In the genomic region with DNA sequence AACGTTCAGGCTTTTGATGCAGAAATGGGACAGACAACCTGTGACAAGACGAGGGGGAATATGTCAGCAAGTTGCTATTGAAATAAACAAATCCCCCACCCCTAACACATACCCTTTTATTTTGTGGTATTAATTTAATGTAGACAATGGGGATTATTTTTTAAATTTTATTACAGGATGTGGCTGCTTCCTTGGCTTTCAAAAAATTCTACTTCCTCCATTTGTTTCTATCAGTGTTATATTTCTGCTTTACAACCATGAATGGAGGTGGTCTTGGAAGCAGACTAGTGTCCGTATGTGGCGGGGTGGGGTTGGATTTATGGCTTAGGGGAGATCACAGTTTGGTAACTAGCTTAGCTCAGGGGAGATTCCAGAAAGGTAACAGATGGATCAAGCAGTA, we compare ENCODE assay signal across 21 cellular contexts. TPM values are rescaled to one million over a fixed set of nuclear protein-coding genes. Genes with fewer than 3 reads are reported as not detected.
DNase-seq lines count a peak whose midpoint lies in the region; ATAC-seq and TF ChIP-seq lines count a peak whose summit lies in the region.
"Had no signal": no experiment of that assay in that cellular context is flagged by ENCODE, and none has a peak within 500 bp of the region (broad histone marks: within the 10 kb centered on the region; RNA-seq: fewer than 3 reads in every experiment).

No MANE protein-coding gene starts in this region.

- POLR2A ChIA-PET in activated B cell treated with CpG ODN at 0.5 μM for 24 hours (lab: Charles Lee) = no interaction called here
- POLR2A ChIA-PET in GM10248 (lab: Yijun Ruan, JAX) = no interaction called here

- no peaks in the 10 kb centered on the region for H3K9me3 Mint-ChIP-seq in activated T-cell treated with anti-CD3 and anti-CD28 coated beads, Interleukin-2, amount 50 U/mL, for 24 hours
- no peaks in the 10 kb centered on the region for H3K9me3 Mint-ChIP-seq in activated B cell treated with CpG ODN at 0.5 μM for 24 hours
- H3K9me3 Mint-ChIP-seq: CD8-positive, alpha-beta T cell had no signal

- peak overlapping the region; percentile 5 for H3K27ac Mint-ChIP-seq in activated T-cell treated with anti-CD3 and anti-CD28 coated beads, Interleukin-2, amount 50 U/mL, for 24 hours
- peak overlapping the region; percentile 1 for H3K27ac Mint-ChIP-seq in activated B cell treated with CpG ODN at 0.5 μM for 24 hours
- H3K27ac Mint-ChIP-seq: B cell; CD8-positive, alpha-beta T cell had no signal

- H3K27me3 ChIP-seq in neutrophil = no peaks in the 10 kb centered on the region

- no peaks in the 10 kb centered on the region for H3K9me3 ChIP-seq in neutrophil

- H3K36me3 Mint-ChIP-seq in activated T-cell treated with anti-CD3 and anti-CD28 coated beads, Interleukin-2, amount 50 U/mL, for 24 hours (ENCODE audit: low read depth) = no peaks in the 10 kb centered on the region
- no peaks in the 10 kb centered on the region for H3K36me3 Mint-ChIP-seq in activated B cell treated with CpG ODN at 0.5 μM for 24 hours (ENCODE audit: low read depth)
- H3K36me3 Mint-ChIP-seq: CD8-positive, alpha-beta T cell had no signal

- H3K4me1 ChIP-seq in neutrophil (ENCODE audit: control insufficient read depth in 1 of 2, insufficient read depth in 1 of 2, low read depth in 1 of 2, low read length in 1 of 2) = no peaks in the 10 kb centered on the region

- intact Hi-C loops in activated B cell treated with CpG ODN at 0.5 μM for 24 hours (cut with micrococcal nuclease) = no loop called here

- no peak for ATAC-seq in activated B cell treated with CpG ODN at 0.5 μM for 24 hours (ENCODE audit: low read depth)
- ATAC-seq: CD8-positive, alpha-beta T cell; HCT116 had no signal

- peak overlapping the region; percentile 1 for H3K27ac ChIP-seq in neutrophil
- H3K27ac ChIP-seq: 22Rv1, C4-2B, SK-N-MC had no signal

- H3K4me1 Mint-ChIP-seq in activated T-cell treated with anti-CD3 and anti-CD28 coated beads, Interleukin-2, amount 50 U/mL, for 24 hours (ENCODE audit: low read depth) = peaks cover 5% of the 10 kb centered on the region
- H3K4me1 Mint-ChIP-seq in activated B cell treated with CpG ODN at 0.5 μM for 24 hours = peaks cover 2% of the 10 kb centered on the region

- H3K27me3 Mint-ChIP-seq in activated T-cell treated with anti-CD3 and anti-CD28 coated beads, Interleukin-2, amount 50 U/mL, for 24 hours = no peaks in the 10 kb centered on the region
- no peaks in the 10 kb centered on the region for H3K27me3 Mint-ChIP-seq in activated B cell treated with CpG ODN at 0.5 μM for 24 hours
- H3K27me3 Mint-ChIP-seq: B cell had no signal

- no peak overlapping the region for H3K4me3 Mint-ChIP-seq in activated T-cell treated with anti-CD3 and anti-CD28 coated beads, Interleukin-2, amount 50 U/mL, for 24 hours
- H3K4me3 Mint-ChIP-seq in activated B cell treated with CpG ODN at 0.5 μM for 24 hours = no peak overlapping the region
- H3K4me3 Mint-ChIP-seq: B cell; CD8-positive, alpha-beta T cell had no signal

- no peak for DNase-seq in activated T-cell treated with anti-CD3 and anti-CD28 coated beads, Interleukin-2, amount 50 U/mL, for 24 hours
- DNase-seq in activated T-cell treated with anti-CD3 and anti-CD28 coated beads, Interleukin-2, amount 50 U/mL, for 48 hours = no peak
- DNase-seq in NCI-H524 (lab: John Stamatoyannopoulos, UW) = peak; percentile 38 to 55
- no peak for DNase-seq in activated B cell treated with CpG ODN at 0.5 μM for 24 hours
- no peak for DNase-seq in GM10248 (ENCODE audit: extremely low spot score)
- no peak for DNase-seq in T-helper 9 cell
- no peak for DNase-seq in activated CD8-positive, alpha-beta memory T cell treated with anti-CD3 and anti-CD28 coated beads, Interleukin-2, amount 50 U/mL, for 4 hours
- DNase-seq: Caco-2; CD8-positive, alpha-beta T cell; DMS 273 treated with DMSO at 0.1 percent for 48 hours; DMS79 treated with DMSO at 0.1 percent for 48 hours; GF-D8; MM.1S; NCI-H2029; SIG-M5 had no signal

- no peak for TF ChIP-seq CTCF in activated B cell treated with CpG ODN at 0.5 μM for 24 hours (IDR thresholded peaks at IDR 0.05)
- no peak for TF ChIP-seq CTCF in neutrophil (IDR thresholded peaks at IDR 0.05)
- TF ChIP-seq CTCF in GM10248 (IDR thresholded peaks at IDR 0.05; ENCODE audit: control extremely low read depth, extremely low read depth, low read depth, missing control alignments) = no peak

- H3K36me3 ChIP-seq in neutrophil = no peaks in the 10 kb centered on the region

- CTCF ChIA-PET in activated B cell treated with CpG ODN at 0.5 μM for 24 hours (lab: Charles Lee) (no interaction called here), GM10248 (lab: Yijun Ruan, JAX) (interaction anchor here (0.9 to 1.2 kb wide), 6 partner anchors 8 to 183 kb away, joined by 3 read pairs; no protein-coding TSS in a partner anchor)

- no peak overlapping the region for H3K4me3 ChIP-seq in neutrophil (ENCODE audit: low read depth in 1 of 2, low read length in 1 of 2)
- H3K4me3 ChIP-seq: SK-N-MC had no signal

RNA-seq across cellular contexts. Expression of a gene that starts 39.3 kb away (rescaled TPM):
- 118 and 139 TPM in 2 replicates for total RNA-seq in activated B cell treated with CpG ODN at 0.5 μM for 24 hours

Comparison
In these comparisons a context has a peak if more than half of its experiments do, and no peak if none do; other contexts are left out.
1. DNase-seq: peak in NCI-H524 (2 of 2); none in activated T-cell treated with anti-CD3 and anti-CD28 coated beads, Interleukin-2, amount 50 U/mL, for 24 hours (single experiment), activated T-cell treated with anti-CD3 and anti-CD28 coated beads, Interleukin-2, amount 50 U/mL, for 48 hours (0 of 2), activated B cell treated with CpG ODN at 0.5 μM for 24 hours (single experiment), GM10248 (single experiment), T-helper 9 cell (single experiment) and activated CD8-positive, alpha-beta memory T cell treated with anti-CD3 and anti-CD28 coated beads, Interleukin-2, amount 50 U/mL, for 4 hours (single experiment).